ENCODE assay signal across 8 cellular contexts in genomic region chr2:203782262-203782976, GRCh38.
A peak's percentile ranks its signal among the peaks of the same experiment; 100 is the strongest.
DNase-seq lines count a peak whose midpoint lies in the region; ATAC-seq, FAIRE-seq and TF ChIP-seq lines count a peak whose summit lies in the region.

No MANE protein-coding gene starts in this region.

- H3K4me3 ChIP-seq in trophoblast cell (ENCODE audit: low read depth, low read length) (no peak overlapping the region), vagina (no peak overlapping the region)

- no peak overlapping the region for H2BK5ac ChIP-seq in trophoblast cell (ENCODE audit: low read depth, low read length, poor library complexity)

- H4K8ac ChIP-seq in trophoblast cell (ENCODE audit: low read depth, low read length): no peak overlapping the region

- H3K9me3 ChIP-seq in trophoblast cell (ENCODE audit: insufficient read depth, low read depth, low read length) (no peaks in the 10 kb centered on the region), vagina (no peaks in the 10 kb centered on the region)

- H3K27ac ChIP-seq in trophoblast cell (ENCODE audit: low read depth, low read length) (no peak overlapping the region), vagina (no peak overlapping the region)

- H2BK120ac ChIP-seq in trophoblast cell (ENCODE audit: insufficient read depth, low read length, poor library complexity): no peak overlapping the region

- no peak overlapping the region for H3K14ac ChIP-seq in trophoblast cell (ENCODE audit: low read length)

- intact Hi-C loops in vagina (cut with DNase I): no loop called here

- no peak overlapping the region for H3K18ac ChIP-seq in trophoblast cell (ENCODE audit: low read length)

- no peak overlapping the region for H4K12ac ChIP-seq in trophoblast cell (ENCODE audit: low read depth, low read length)

- H2AK5ac ChIP-seq in trophoblast cell (ENCODE audit: low read length): no peak overlapping the region

- no peak overlapping the region for H3K23ac ChIP-seq in trophoblast cell (ENCODE audit: low read length)

- H3K79me1 ChIP-seq in trophoblast cell (ENCODE audit: low read length): peaks cover 2% of the 10 kb centered on the region

- no peak overlapping the region for H3K4ac ChIP-seq in trophoblast cell (ENCODE audit: low read depth, low read length)

- no peak for TF ChIP-seq POLR2A in vagina (IDR thresholded peaks at IDR 0.05)

- no peak overlapping the region for H2AFZ ChIP-seq in trophoblast cell (ENCODE audit: insufficient read depth, low read length, poor library complexity)

- H3K36me3 ChIP-seq in trophoblast cell (ENCODE audit: control insufficient read depth in 1 of 2, insufficient read depth in 2 of 2, low read length in 2 of 2): no peaks in the 10 kb centered on the region
- H3K36me3 ChIP-seq in vagina: no peaks in the 10 kb centered on the region

- no peak for FAIRE-seq in frontal cortex (lab: Jason Lieb, UNC)

- no peak overlapping the region for H3K9ac ChIP-seq in trophoblast cell (ENCODE audit: low read length)

- H4K91ac ChIP-seq in trophoblast cell (ENCODE audit: low read depth, low read length): no peak overlapping the region

- H3K4me2 ChIP-seq in trophoblast cell (ENCODE audit: low read length): no peak overlapping the region

- WGBS in trophoblast cell (ENCODE audit: extremely low coverage, insufficient coverage, insufficient read length): no CpG with 5 or more reads among the region's 5 CpGs

- peak; percentile 49 for DNase-seq in NK-92 treated with Interleukin-12 subunit alpha and Interleukin-12 subunit beta, amount 100 ng/mL, for 24 hours (lab: John Stamatoyannopoulos, UW)
- DNase-seq in NK-92 (lab: John Stamatoyannopoulos, UW; ENCODE audit: unreplicated experiment) (no peak), RKO (ENCODE audit: low spot score) (peak; percentile 87), frontal cortex (ENCODE audit: low spot score in 2 of 2) (peak; percentile 44 to 51), trophoblast cell (peak; percentile 78 to 92), vagina (ENCODE audit: extremely low spot score in 2 of 2) (no peak)
- peak; percentile 46 for DNase-seq in activated T-helper 9 cell treated with anti-CD3 and anti-CD28 coated beads, Interleukin-2, amount 50 U/mL, for 16 hours (ENCODE audit: low read depth)

- TF ChIP-seq CTCF in vagina (IDR thresholded peaks at IDR 0.05): peak in 2 of 3 experiments; percentile 44 to 47

- H3K79me2 ChIP-seq in trophoblast cell (ENCODE audit: control insufficient read depth, insufficient read depth, low read length, poor library complexity): no peaks in the 10 kb centered on the region

- H3K4me1 ChIP-seq in trophoblast cell (ENCODE audit: control insufficient read depth in 1 of 2, insufficient read depth in 2 of 2, low read length in 2 of 2) (peaks cover 0 to 10% of the 10 kb centered on the region in 2 experiments), vagina (peaks cover 11% of the 10 kb centered on the region)

- peak; percentile 69 for ATAC-seq in HG03439 (IDR thresholded peaks at IDR 0.05; ENCODE audit: unreplicated experiment)

- H2BK12ac ChIP-seq in trophoblast cell (ENCODE audit: low read length): no peak overlapping the region

- no peaks in the 10 kb centered on the region for H3K27me3 ChIP-seq in trophoblast cell (ENCODE audit: insufficient read depth, low read length)
- H3K27me3 ChIP-seq in vagina: no peaks in the 10 kb centered on the region

Comparison
In these comparisons a context has a peak if more than half of its experiments do, and no peak if none do; other contexts are left out.
1. DNase-seq: peak in NK-92 treated with Interleukin-12 subunit alpha and Interleukin-12 subunit beta, amount 100 ng/mL, for 24 hours (single experiment), RKO (single experiment), activated T-helper 9 cell treated with anti-CD3 and anti-CD28 coated beads, Interleukin-2, amount 50 U/mL, for 16 hours (single experiment), frontal cortex (2 of 2) and trophoblast cell (2 of 2); none in NK-92 (single experiment) and vagina (0 of 2).